In genomic region chr12:116423053-116423452, GRCh38 we compare ENCODE assay signal across 17 cellular contexts.
A peak's percentile ranks its signal among the peaks of the same experiment; 100 is the strongest.
DNase-seq lines count a peak whose midpoint lies in the region; ATAC-seq and TF ChIP-seq lines count a peak whose summit lies in the region.
"Had no signal": no experiment of that assay in that cellular context is flagged by ENCODE, and none has a peak within 500 bp of the region (broad histone marks: within the 10 kb centered on the region; RNA-seq: fewer than 3 reads in every experiment).

No MANE protein-coding gene starts in this region.

- H3K36me3 Mint-ChIP-seq in type B pancreatic cell, result peaks cover 4% of the 10 kb centered on the region

- H3K4me1 Mint-ChIP-seq in type B pancreatic cell (ENCODE audit: unreplicated experiment), result peaks cover 22% of the 10 kb centered on the region

- H3K4me1 ChIP-seq in cardiac muscle cell (ENCODE audit: low read depth) (peaks cover 14% of the 10 kb centered on the region), foreskin keratinocyte (peaks cover 17% of the 10 kb centered on the region)

- H3K27ac Mint-ChIP-seq in type B pancreatic cell, result peak overlapping the region; percentile 39

- intact Hi-C loops in cardiac septum (cut with DNase I), result no loop called here

- DNase-seq in cardiac muscle cell (ENCODE audit: low read depth in 1 of 2, low spot score in 1 of 2) (peak; percentile 38 to 94), cardiac septum (ENCODE audit: low spot score) (no peak), amniotic epithelial cell (ENCODE audit: low read depth) (peak; percentile 99), foreskin keratinocyte (peak in 1 of 2 donors; percentile 56), type B pancreatic cell (ENCODE audit: extremely low spot score, unreplicated experiment) (no peak), NCI-H2107 (lab: John Stamatoyannopoulos, UW) (no peak)
- no peak for DNase-seq in stimulated activated naive CD4-positive, alpha-beta T cell (lab: John Stamatoyannopoulos, UW)
- DNase-seq: activated naive CD4-positive, alpha-beta T cell treated with Interleukin-2 at 50 U/mL for 16 hours; DMS53; glutamatergic neuron; H7; NCI-H1092 treated with DMSO at 0.1 percent for 48 hours; NCI-H524; nucleus accumbens; RPMI8226 had no signal

- TF ChIP-seq CTCF in cardiac muscle cell (IDR thresholded peaks at IDR 0.05; ENCODE audit: low read depth, low read length) (peak; percentile 11), foreskin keratinocyte (conservative IDR thresholded peaks at IDR 0.05) (peak; percentile 32), type B pancreatic cell (conservative IDR thresholded peaks at IDR 0.05) (no peak)

- no peaks in the 10 kb centered on the region for H3K9me3 ChIP-seq in cardiac muscle cell (ENCODE audit: low read depth)

- H3K4me3 ChIP-seq in cardiac muscle cell, result no peak overlapping the region

- H3K27me3 ChIP-seq in cardiac muscle cell (no peaks in the 10 kb centered on the region), foreskin keratinocyte (no peaks in the 10 kb centered on the region)

- no peaks in the 10 kb centered on the region for H3K36me3 ChIP-seq in cardiac muscle cell

- H3K27ac ChIP-seq in cardiac muscle cell, result no peak overlapping the region
- H3K27ac ChIP-seq in foreskin keratinocyte, result no peak overlapping the region

- H3K9me3 Mint-ChIP-seq in type B pancreatic cell, result no peaks in the 10 kb centered on the region

- no peak overlapping the region for H3K4me3 Mint-ChIP-seq in type B pancreatic cell

- ATAC-seq in foreskin keratinocyte (no peak), GM21825 (IDR thresholded peaks at IDR 0.05; ENCODE audit: unreplicated experiment) (no peak)
- ATAC-seq: left lobe of liver had no signal

- peaks cover 11% of the 10 kb centered on the region for H3K27me3 Mint-ChIP-seq in type B pancreatic cell

Comparison
In these comparisons a context has a peak if more than half of its experiments do, and no peak if none do; other contexts are left out.
1. DNase-seq: peak in cardiac muscle cell (2 of 2) and amniotic epithelial cell (single experiment); none in cardiac septum (single experiment), type B pancreatic cell (single experiment), NCI-H2107 (single experiment) and stimulated activated naive CD4-positive, alpha-beta T cell (0 of 6).